Comparison of ENCODE assay signal across 10 cellular contexts in the genomic region with DNA sequence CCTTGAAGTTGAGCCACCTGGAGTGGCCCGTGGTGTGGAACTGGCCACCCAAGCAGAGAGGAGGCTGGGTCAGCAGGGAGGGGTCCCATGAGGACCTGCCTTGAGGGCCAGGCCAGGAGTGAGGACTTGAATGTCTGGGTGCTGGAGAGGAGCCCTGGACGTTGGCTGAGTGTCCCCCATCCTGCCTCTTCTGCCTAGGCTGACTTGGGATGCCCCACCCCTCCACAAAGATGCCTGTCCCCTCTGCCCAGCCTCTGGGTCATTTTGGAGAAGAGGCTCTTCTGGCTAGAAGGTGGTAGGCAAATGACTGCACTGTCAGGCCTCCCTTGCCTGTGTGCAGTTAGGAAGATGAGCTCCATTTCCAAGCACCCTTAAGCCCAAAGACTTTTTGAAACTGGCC. TPM values are rescaled to one million over a fixed set of nuclear protein-coding genes. Genes with fewer than 3 reads are reported as not detected.
DNase-seq lines count a peak whose midpoint lies in the region; ATAC-seq and TF ChIP-seq lines count a peak whose summit lies in the region.
"Had no signal": no experiment of that assay in that cellular context is flagged by ENCODE, and none has a peak within 500 bp of the region (broad histone marks: within the 10 kb centered on the region; RNA-seq: fewer than 3 reads in every experiment).

No MANE protein-coding gene starts in this region.

- intact Hi-C loops in heart right ventricle (cut with DNase I) (no loop called here), left ventricle myocardium superior (cut with micrococcal nuclease) (no loop called here), uterus (cut with DNase I; ENCODE audit: low total_unique reads) (no loop called here)

- peaks cover 0 to 15% (median 0%) of the 10 kb centered on the region in 7 donors for H3K27me3 ChIP-seq in heart right ventricle
- no peaks in the 10 kb centered on the region for H3K27me3 ChIP-seq in uterus

- no peak for ATAC-seq in heart right ventricle
- no peak for ATAC-seq in left ventricle myocardium superior
- no peak for ATAC-seq in HG02571 (IDR thresholded peaks at IDR 0.05; ENCODE audit: unreplicated experiment)

- no peaks in the 10 kb centered on the region for H3K9me3 Mint-ChIP-seq in mesothelial cell of epicardium

- H3K36me3 ChIP-seq in heart right ventricle: no peaks in the 10 kb centered on the region
- no peaks in the 10 kb centered on the region for H3K36me3 ChIP-seq in uterus

- H3K27ac Mint-ChIP-seq in mesothelial cell of epicardium: no peak overlapping the region

- no peaks in the 10 kb centered on the region for H3K36me3 Mint-ChIP-seq in mesothelial cell of epicardium

- H3K4me3 ChIP-seq in heart right ventricle: peak overlapping the region in 8 of 10 donors; percentile 67 to 82 (median 76)
- H3K4me3 ChIP-seq in uterus: peak overlapping the region in 1 of 2 donors; percentile 62
- H3K4me3 ChIP-seq: mucosa of descending colon had no signal

- no peak for DNase-seq in heart right ventricle
- no peak for DNase-seq in left ventricle myocardium superior
- no peak for DNase-seq in mesothelial cell of epicardium (ENCODE audit: low spot score in 2 of 2, unreplicated experiment in 2 of 2)
- DNase-seq in uterus: peak in 1 of 2 donors; percentile 34
- DNase-seq in GM10248 (ENCODE audit: extremely low spot score): no peak
- no peak for DNase-seq in cerebellar nuclear complex (lab: John Stamatoyannopoulos, UW)
- DNase-seq: DMS153 had no signal

- WGBS in heart right ventricle, 2 donors: 33 to 44% methylated on average over 2 of the region's 2 CpGs

- POLR2A ChIA-PET in GM10248 (lab: Yijun Ruan, JAX): interaction anchor here (1.5 to 2.6 kb wide), 2 partner anchors 139 to 141 kb away, joined by 4 to 10 read pairs; a partner anchor contains a TSS

- H3K9me3 ChIP-seq in heart right ventricle: no peaks in the 10 kb centered on the region
- H3K9me3 ChIP-seq in uterus: no peaks in the 10 kb centered on the region
- H3K9me3 ChIP-seq: mucosa of descending colon had no signal

- CTCF ChIA-PET in GM10248 (lab: Yijun Ruan, JAX): interaction anchor here (0.7 to 16.0 kb wide), 6 partner anchors 8 to 92 kb away, joined by 3 to 380 read pairs (median 4); a partner anchor contains a TSS

- TF ChIP-seq CTCF in heart right ventricle (IDR thresholded peaks at IDR 0.05): no peak
- no peak for TF ChIP-seq CTCF in mesothelial cell of epicardium (IDR thresholded peaks at IDR 0.05; ENCODE audit: unreplicated experiment)
- no peak for TF ChIP-seq CTCF in uterus (IDR thresholded peaks at IDR 0.05)
- no peak for TF ChIP-seq CTCF in GM10248 (IDR thresholded peaks at IDR 0.05; ENCODE audit: control extremely low read depth, extremely low read depth, low read depth, missing control alignments)

- peaks cover 61% of the 10 kb centered on the region for H3K4me1 Mint-ChIP-seq in mesothelial cell of epicardium

- H3K27me3 Mint-ChIP-seq in mesothelial cell of epicardium (ENCODE audit: low read depth): no peaks in the 10 kb centered on the region

- peaks cover 37 to 94% (median 78%) of the 10 kb centered on the region in 9 donors for H3K4me1 ChIP-seq in heart right ventricle
- H3K4me1 ChIP-seq in uterus: peaks cover 0 to 32% of the 10 kb centered on the region in 2 donors

- TF ChIP-seq POLR2A in uterus (IDR thresholded peaks at IDR 0.05): no peak

- H3K4me3 Mint-ChIP-seq in mesothelial cell of epicardium: peak overlapping the region; percentile 75

- peak overlapping the region in 8 of 10 donors; percentile 7 to 99 (median 96) for H3K27ac ChIP-seq in heart right ventricle
- H3K27ac ChIP-seq in angular gyrus (ENCODE audit: low read depth, low read length): peak overlapping the region; percentile 47
- H3K27ac ChIP-seq in uterus: peak overlapping the region; percentile 90 to 93

RNA-seq across cellular contexts. Expression of a gene that starts 1.7 kb away (rescaled TPM):
- total RNA-seq in heart right ventricle: 10 to 100 TPM; 17.6 to 47.1 (median 27.3) TPM
- 10 to 100 TPM; 41.3 to 51.6 TPM for polyA plus RNA-seq in heart right ventricle
- 36.4 TPM for total RNA-seq in left ventricle myocardium superior
- 120 to 123 TPM (median 121 TPM) in 3 replicates for total RNA-seq in mesothelial cell of epicardium
- 100 to 1,000 TPM in 1 of 4 donors, 10 to 100 TPM in 3; 23.6 to 105 (median 54.8) TPM for total RNA-seq in uterus

RNA-seq across cellular contexts. Expression of a gene that starts 17.0 kb away (rescaled TPM):
- total RNA-seq in heart right ventricle (10 to 100 TPM; 12.6 to 40.7 (median 18.0) TPM), left ventricle myocardium superior (24.4 TPM), mesothelial cell of epicardium (795 to 833 TPM (median 826 TPM) in 3 replicates), uterus (100 to 1,000 TPM in 2 of 4 donors, 10 to 100 TPM in 2; 56.8 to 152 (median 106) TPM)
- 100 to 1,000 TPM in 1 of 2 donors, 10 to 100 TPM in 1; 21.4 to 137 TPM for polyA plus RNA-seq in heart right ventricle

RNA-seq across cellular contexts. Expression of a gene that starts 23.5 kb away (rescaled TPM):
- 10 to 100 TPM in 1 of 10 donors, 1 to 10 TPM in 7, under 1 TPM in 2; 0.57 to 13.3 (median 1.8) TPM for total RNA-seq in heart right ventricle
- 1 to 10 TPM; 1.1 to 2.2 TPM for polyA plus RNA-seq in heart right ventricle
- total RNA-seq in left ventricle myocardium superior: 2.9 TPM
- total RNA-seq in mesothelial cell of epicardium: 0.18 to 0.29 TPM in 2 of 3 replicates, not detected in the other
- 1 to 10 TPM in 2 of 4 donors, under 1 TPM in 1, not detected in 1; 0.51 to 2.3 (median 1.9) TPM for total RNA-seq in uterus

RNA-seq across cellular contexts. Expression of a gene that starts 35.0 kb away (rescaled TPM):
- 1 to 10 TPM in 4 of 10 donors, under 1 TPM in 6; 0.44 to 2.5 (median 0.79) TPM for total RNA-seq in heart right ventricle
- polyA plus RNA-seq in heart right ventricle: under 1 TPM; 0.44 to 0.62 TPM
- 0.27 TPM for total RNA-seq in left ventricle myocardium superior
- total RNA-seq in mesothelial cell of epicardium: 3.2 to 4.7 TPM (median 3.9 TPM) in 3 replicates
- total RNA-seq in uterus: 10 to 100 TPM in 1 of 4 donors, 1 to 10 TPM in 1, under 1 TPM in 2; 0.41 to 13.1 (median 1.6) TPM
